8 cellular contexts compared by ENCODE assay signal in genomic region chr6:128500749-128501350, GRCh38. TPM values are rescaled to one million over a fixed set of nuclear protein-coding genes. Genes with fewer than 3 reads are reported as not detected.
DNase-seq lines count a peak whose midpoint lies in the region; ATAC-seq, FAIRE-seq and TF ChIP-seq lines count a peak whose summit lies in the region.
"Not testable (repeated sequence)": the region's sequence is repeated elsewhere in the genome, so short reads cannot be mapped to it uniquely, and the experiment has no call there.

No MANE protein-coding gene starts in this region.

- H4K20me1 ChIP-seq in keratinocyte (ENCODE audit: control insufficient read depth, extremely low read depth, insufficient read depth, low read length), result not testable (repeated sequence)

- dilution Hi-C loops in keratinocyte (cut with MboI; ENCODE audit: extremely low pct_ligation_motif_present, low sequenced_read_pairs), result not testable (repeated sequence)

- H3K9me3 ChIP-seq in SK-N-MC (ENCODE audit: low read depth, low read length); keratinocyte (ENCODE audit: control insufficient read depth, low read depth, low read length); right lobe of liver; small intestine (ENCODE audit: control insufficient read depth, low read depth): not testable (repeated sequence)

- H3K9me3 Mint-ChIP-seq in MCF 10A (ENCODE audit: unreplicated experiment), result not testable (repeated sequence)

- H3K27me3 Mint-ChIP-seq in MCF 10A (ENCODE audit: insufficient read depth, unreplicated experiment), result not testable (repeated sequence)

- H3K4me3 Mint-ChIP-seq in MCF 10A (ENCODE audit: unreplicated experiment), result not testable (repeated sequence)

- H3K79me2 ChIP-seq in keratinocyte (ENCODE audit: control insufficient read depth, insufficient read depth, low read length), result peaks cover 96% of the 10 kb centered on the region

- H3K4me3 ChIP-seq in SK-N-MC; keratinocyte (ENCODE audit: control insufficient read depth in 2 of 3, extremely low read depth in 1 of 3, insufficient read depth in 2 of 3, low read depth in 1 of 3, low read length in 3 of 3); right lobe of liver; small intestine (ENCODE audit: low read depth in 1 of 2, low read length in 2 of 2): not testable (repeated sequence)

- intact Hi-C loops in MCF 10A (cut with micrococcal nuclease); right lobe of liver (cut with DNase I): not testable (repeated sequence)

- H3K36me3 ChIP-seq in SK-N-MC (ENCODE audit: insufficient read depth, low read length); right lobe of liver; small intestine (ENCODE audit: control insufficient read depth in 2 of 2, insufficient read depth in 2 of 2, low read length in 2 of 2): not testable (repeated sequence)
- peaks cover 2 to 13% of the 10 kb centered on the region in 2 experiments for H3K36me3 ChIP-seq in keratinocyte (ENCODE audit: control insufficient read depth in 2 of 2, extremely low read depth in 1 of 2, insufficient read depth in 2 of 2, low read length in 2 of 2)

- H3K36me3 Mint-ChIP-seq in MCF 10A (ENCODE audit: insufficient read depth, unreplicated experiment), result not testable (repeated sequence)

- BruUV-seq in MCF 10A (replicated peaks; lab: Mats Ljungman, UMichigan), result not testable (repeated sequence)

- H3K4me1 ChIP-seq in keratinocyte (ENCODE audit: control insufficient read depth, extremely low read depth, insufficient read depth, low read length), result not testable (repeated sequence)
- H3K4me1 ChIP-seq in right lobe of liver (peaks cover 0 to 57% (median 9%) of the 10 kb centered on the region in 4 donors), small intestine (ENCODE audit: control insufficient read depth in 2 of 2, insufficient read depth in 1 of 2, low read depth in 1 of 2, low read length in 1 of 2) (peaks cover 4 to 12% of the 10 kb centered on the region in 2 donors)

- not testable (repeated sequence) for H2AFZ ChIP-seq in keratinocyte (ENCODE audit: control insufficient read depth, low read length)

- POLR2A ChIA-PET in MCF 10A (lab: Yijun Ruan, JAX), result interaction anchor here (0.9 to 2.3 kb wide), 4 partner anchors 8 to 19 kb away, joined by 4 to 10 read pairs (median 4); no protein-coding TSS in a partner anchor

- H3K9me1 ChIP-seq in keratinocyte (ENCODE audit: control insufficient read depth, extremely low read depth, insufficient read depth, low read length), result not testable (repeated sequence)

- CTCF ChIA-PET in MCF 10A (lab: Yijun Ruan, JAX), result interaction anchor here (0.6 to 1.1 kb wide), 2 partner anchors 11 to 80 kb away, joined by 3 read pairs; no protein-coding TSS in a partner anchor

- H3K4me2 ChIP-seq in keratinocyte (ENCODE audit: control insufficient read depth, extremely low read depth, insufficient read depth, low read depth, low read length), result not testable (repeated sequence)

- H3K27ac ChIP-seq in SK-N-MC (peak overlapping the region; percentile 48; the same call in 1 of the 2 replicates), keratinocyte (ENCODE audit: control insufficient read depth, insufficient read depth, low read length) (peak overlapping the region; percentile 59), right lobe of liver (peak overlapping the region; percentile 76 to 87 (median 86)), small intestine (ENCODE audit: low read depth in 1 of 2, low read length in 1 of 2) (peak overlapping the region; percentile 41 to 58)

- peak; percentile 42 for FAIRE-seq in HTR-8/SVneo (lab: Jason Lieb, UNC)
- FAIRE-seq in keratinocyte (lab: Jason Lieb, UNC); small intestine (lab: Jason Lieb, UNC): not testable (repeated sequence)

- H3K4me1 Mint-ChIP-seq in MCF 10A (ENCODE audit: insufficient read depth, unreplicated experiment), result peaks cover 23% of the 10 kb centered on the region

- WGBS in right lobe of liver (ENCODE audit: insufficient coverage, low coverage, low lambda C conversion rate, missing lambda C conversion rate), result 24% methylated on average over 5 of the region's 5 CpGs
- WGBS in small intestine, 3 donors, result 28 to 60% (median 48%) methylated on average over 5 of the region's 5 CpGs

- not testable (repeated sequence) for TF ChIP-seq CTCF in MCF 10A (IDR thresholded peaks at IDR 0.05; ENCODE audit: unreplicated experiment); keratinocyte (optimal IDR thresholded peaks at IDR 0.05 in 1 of 3, IDR thresholded peaks at IDR 0.05 in 1 of 3, conservative IDR thresholded peaks at IDR 0.05 in 1 of 3; ENCODE audit: extremely low read depth in 1 of 3, insufficient read depth in 2 of 3, low read length in 3 of 3); right lobe of liver (IDR thresholded peaks at IDR 0.05)

- peak; percentile 13 to 50 (median 29) for ATAC-seq in right lobe of liver

- not testable (repeated sequence) for H3K27me3 ChIP-seq in keratinocyte (ENCODE audit: control insufficient read depth, extremely low read depth, insufficient read depth, low read length); right lobe of liver; small intestine (ENCODE audit: control insufficient read depth in 2 of 2, insufficient read depth in 2 of 2, low read length in 2 of 2)

- not testable (repeated sequence) for TF ChIP-seq POLR2A in right lobe of liver (IDR thresholded peaks at IDR 0.05)

- DNase-seq in EH (ENCODE audit: low read depth) (peak; percentile 39), NCI-H69 (lab: John Stamatoyannopoulos, UW) (peak; percentile 52), small intestine (peak; percentile 57)
- DNase-seq in HTR-8/SVneo (ENCODE audit: insufficient read length, low spot score); SK-N-MC (ENCODE audit: low read depth, low spot score); MCF 10A (ENCODE audit: unreplicated experiment); keratinocyte (ENCODE audit: low read depth, low spot score); right lobe of liver: not testable (repeated sequence)

- H3K27ac Mint-ChIP-seq in MCF 10A (ENCODE audit: low read depth, unreplicated experiment), result peak overlapping the region; percentile 36

- H3K9ac ChIP-seq in SK-N-MC (ENCODE audit: insufficient read length); keratinocyte (ENCODE audit: control insufficient read depth, extremely low read depth, insufficient read depth, low read length): not testable (repeated sequence)

RNA-seq across cellular contexts. Expression of gene PTPRK, which starts 19.5 kb away (rescaled TPM):
- total RNA-seq in MCF 10A (2022) (50.2 and 55.5 TPM in 2 replicates), right lobe of liver (10 to 100 TPM; 27.7 to 54.5 (median 35.7) TPM)
- polyA plus RNA-seq in keratinocyte (42.6 to 52.7 TPM (median 50.4 TPM) in 3 replicates), small intestine (10 to 100 TPM; 15.9 to 25.1 (median 16.1) TPM)
- 24.3 TPM for polyA plus RNA-seq in keratinocyte (2011; ENCODE audit: low read depth)
- polyA plus RNA-seq in keratinocyte (2011; cell fraction: cytosol; rRNA removed), result 18.0 and 29.0 TPM in 2 replicates
- polyA plus RNA-seq in keratinocyte (2011; cell fraction: nucleus; rRNA removed), result 106 and 107 TPM in 2 replicates
- 25.9 and 73.3 TPM in 2 replicates for polyA plus RNA-seq in keratinocyte (2012; ENCODE audit: low replicate concordance)
- polyA minus RNA-seq in keratinocyte, result 120 to 188 TPM (median 180 TPM) in 3 replicates
- 51.2 TPM for polyA minus RNA-seq in keratinocyte (2011; cell fraction: cytosol; rRNA and poly(A)+ RNA removed)
- polyA minus RNA-seq in keratinocyte (2011; cell fraction: nucleus; rRNA and poly(A)+ RNA removed), result 393 and 711 TPM in 2 replicates
